In the genomic region with DNA sequence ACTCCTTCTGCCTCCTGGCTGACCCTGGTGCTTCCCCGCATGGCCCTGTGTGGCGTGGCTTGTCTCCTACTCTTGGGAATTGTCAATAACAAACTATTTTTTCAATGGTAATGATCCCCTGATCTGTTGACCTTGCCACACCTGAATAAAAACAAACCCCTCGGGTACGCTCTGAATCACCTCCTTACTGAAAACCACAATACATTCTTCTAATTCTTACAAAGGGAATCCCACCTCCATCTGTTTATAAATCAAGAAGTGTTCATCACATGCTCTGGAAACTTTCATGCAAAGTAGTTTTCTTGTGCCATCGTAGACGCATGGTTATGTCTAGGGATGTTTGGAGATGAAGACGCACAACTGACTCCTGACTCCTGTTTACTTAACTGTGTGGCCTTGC, we compare ENCODE assay signal across 33 cellular contexts.
A peak's percentile ranks its signal among the peaks of the same experiment; 100 is the strongest.
DNase-seq lines count a peak whose midpoint lies in the region; FAIRE-seq and TF ChIP-seq lines count a peak whose summit lies in the region.
"Had no signal": no experiment of that assay in that cellular context is flagged by ENCODE, and none has a peak within 500 bp of the region (broad histone marks: within the 10 kb centered on the region; RNA-seq: fewer than 3 reads in every experiment).

No MANE protein-coding gene starts in this region.

- H3K27ac ChIP-seq in astrocyte (ENCODE audit: low read depth, low read length) = no peak overlapping the region
- H3K27ac ChIP-seq: HL-60, Peyer's patch had no signal

- peaks cover 10% of the 10 kb centered on the region for H3K4me1 Mint-ChIP-seq in astrocyte (ENCODE audit: low read depth, unreplicated experiment)
- H3K4me1 Mint-ChIP-seq in activated T-helper 2 cell treated with anti-CD3 and anti-CD28 coated beads, Interferon-gamma antibody, Interleukin-2, Interleukin-4, amounts not matched to agents 10 μg/mL and 5 μg/mL and 100 μg/mL, durations not matched to agents 14 hours and 24 hours and 36 hours (ENCODE audit: low read depth) = no peaks in the 10 kb centered on the region
- H3K4me1 Mint-ChIP-seq: activated naive CD4-positive, alpha-beta T cell treated with anti-CD3 and anti-CD28 coated beads, Interleukin-2, amount 10 ng/mL, durations not matched to agents 7 days and 5 days; B cell; CD8-positive, alpha-beta memory T cell; naive B cell; T-cell had no signal

- intact Hi-C loops in activated T-helper 2 cell treated with anti-CD3 and anti-CD28 coated beads, Interferon-gamma antibody, Interleukin-2, Interleukin-4, amounts not matched to agents 10 μg/mL and 5 μg/mL and 100 μg/mL, durations not matched to agents 14 hours and 24 hours and 36 hours (cut with micrococcal nuclease) = no loop called here

- H3K36me3 Mint-ChIP-seq in astrocyte (ENCODE audit: low read depth, unreplicated experiment) = no peaks in the 10 kb centered on the region
- H3K36me3 Mint-ChIP-seq in activated T-helper 2 cell treated with anti-CD3 and anti-CD28 coated beads, Interferon-gamma antibody, Interleukin-2, Interleukin-4, amounts not matched to agents 10 μg/mL and 5 μg/mL and 100 μg/mL, durations not matched to agents 14 hours and 24 hours and 36 hours (ENCODE audit: low read depth) = no peaks in the 10 kb centered on the region
- H3K36me3 Mint-ChIP-seq: activated naive CD4-positive, alpha-beta T cell treated with anti-CD3 and anti-CD28 coated beads, Interleukin-2, amount 10 ng/mL, durations not matched to agents 7 days and 5 days; CD8-positive, alpha-beta memory T cell; mesothelial cell of epicardium; naive B cell; T-cell had no signal

- in situ Hi-C loops in ACHN (cut with HindIII; ENCODE audit: low pct_ligation_motif_present, low pct_unique_long_range_greater_than_20kb, low sequenced_read_pairs) = no loop called here

- no peak overlapping the region for H3K4me3 ChIP-seq in astrocyte (ENCODE audit: insufficient read depth, low read depth, low read length)
- H3K4me3 ChIP-seq: Peyer's patch had no signal

- no peak for FAIRE-seq in HTR-8/SVneo (lab: Jason Lieb, UNC)
- peak; percentile 73 for FAIRE-seq in astrocyte (lab: Jason Lieb, UNC)
- FAIRE-seq: A204.1, HepG2 had no signal

- H3K4me3 Mint-ChIP-seq in astrocyte (ENCODE audit: unreplicated experiment) = no peak overlapping the region
- H3K4me3 Mint-ChIP-seq in activated T-helper 2 cell treated with anti-CD3 and anti-CD28 coated beads, Interferon-gamma antibody, Interleukin-2, Interleukin-4, amounts not matched to agents 10 μg/mL and 5 μg/mL and 100 μg/mL, durations not matched to agents 14 hours and 24 hours and 36 hours (ENCODE audit: low read depth) = no peak overlapping the region
- H3K4me3 Mint-ChIP-seq: activated naive CD4-positive, alpha-beta T cell treated with anti-CD3 and anti-CD28 coated beads, Interleukin-2, amount 10 ng/mL, durations not matched to agents 7 days and 5 days; B cell; dendritic cell treated with granulocyte-macrophage colony-stimulating factor and Interleukin-4, amounts not matched to agents 40 ng/mL and 50 ng/mL, for 4 days; endodermal cell; mesothelial cell of epicardium; naive B cell; stimulated activated naive CD8-positive, alpha-beta T cell treated with anti-CD3 and anti-CD28 coated beads, Interleukin-15, Interleukin-2, amounts not matched to agents 100 ng/mL and 50 ng/mL, for 24 hours; T-cell had no signal

- H3K9me3 ChIP-seq in astrocyte (ENCODE audit: insufficient read depth, low read depth, low read length) = no peaks in the 10 kb centered on the region
- H3K9me3 ChIP-seq: Peyer's patch had no signal

- H3K9ac ChIP-seq in astrocyte (ENCODE audit: low read length) = peak overlapping the region; percentile 3

- TF ChIP-seq CTCF in astrocyte (IDR thresholded peaks at IDR 0.05; ENCODE audit: insufficient read depth, low read depth, low read length) = no peak

- H3K27ac Mint-ChIP-seq in astrocyte (ENCODE audit: unreplicated experiment) = no peak overlapping the region
- no peak overlapping the region for H3K27ac Mint-ChIP-seq in activated T-helper 2 cell treated with anti-CD3 and anti-CD28 coated beads, Interferon-gamma antibody, Interleukin-2, Interleukin-4, amounts not matched to agents 10 μg/mL and 5 μg/mL and 100 μg/mL, durations not matched to agents 14 hours and 24 hours and 36 hours
- H3K27ac Mint-ChIP-seq: activated naive CD4-positive, alpha-beta T cell treated with anti-CD3 and anti-CD28 coated beads, Interleukin-2, amount 10 ng/mL, durations not matched to agents 7 days and 5 days; B cell; CD8-positive, alpha-beta memory T cell; dendritic cell treated with granulocyte-macrophage colony-stimulating factor and Interleukin-4, amounts not matched to agents 40 ng/mL and 50 ng/mL, for 4 days; endodermal cell; mesothelial cell of epicardium; stimulated activated naive CD8-positive, alpha-beta T cell treated with anti-CD3 and anti-CD28 coated beads, Interleukin-15, Interleukin-2, amounts not matched to agents 100 ng/mL and 50 ng/mL, for 24 hours; T-cell had no signal

- DNase-seq in ACHN (peak; percentile 42), HTR-8/SVneo (ENCODE audit: insufficient read length, low spot score) (peak; percentile 11), astrocyte (ENCODE audit: low read depth) (peak; percentile 79), iris pigment epithelial cell (ENCODE audit: low read depth) (peak; percentile 62), NCI-H1436 treated with DMSO at 0.1 percent for 48 hours (lab: John Stamatoyannopoulos, UW) (no peak), superior temporal gyrus (ENCODE audit: extremely low spot score) (no peak), NCI-H146 treated with DMSO at 0.1 percent for 48 hours (lab: John Stamatoyannopoulos, UW; ENCODE audit: unreplicated experiment) (no peak)
- no peak for DNase-seq in activated T-helper 2 cell treated with anti-CD3 and anti-CD28 coated beads, Interferon-gamma antibody, Interleukin-2, Interleukin-4, amounts not matched to agents 10 μg/mL and 5 μg/mL and 100 μg/mL, durations not matched to agents 14 hours and 24 hours and 36 hours (ENCODE audit: low spot score)
- DNase-seq: activated CD4-positive, alpha-beta T cell treated with anti-CD3 and anti-CD28 coated beads, Interleukin-2, amount 50 U/mL, for 48 hours; activated CD4-positive, CD25-positive, alpha-beta regulatory T cell; activated naive CD4-positive, alpha-beta T cell treated with anti-CD3 and anti-CD28 coated beads, Interleukin-2, amount 10 ng/mL, durations not matched to agents 7 days and 5 days; amniotic stem cell; caudate nucleus; CD8-positive, alpha-beta memory T cell; DMS153; endodermal cell; GDM1; Kasumi-1; left ventricle myocardium superior; naive B cell; NCI-H1048; NCI-H187; NCI-H526; nucleus accumbens; Peyer's patch; T-cell had no signal

- H3K79me2 ChIP-seq in astrocyte (ENCODE audit: insufficient read depth, low read length) = no peaks in the 10 kb centered on the region

- H3K36me3 ChIP-seq in astrocyte (ENCODE audit: insufficient read depth, low read length) = no peaks in the 10 kb centered on the region
- H3K36me3 ChIP-seq: Peyer's patch had no signal

- peaks cover 23% of the 10 kb centered on the region for H3K4me1 ChIP-seq in astrocyte (ENCODE audit: insufficient read depth, low read length)
- H3K4me1 ChIP-seq: Peyer's patch had no signal

- H3K27me3 Mint-ChIP-seq in astrocyte (ENCODE audit: low read depth, unreplicated experiment) = peaks cover 20% of the 10 kb centered on the region
- H3K27me3 Mint-ChIP-seq in activated T-helper 2 cell treated with anti-CD3 and anti-CD28 coated beads, Interferon-gamma antibody, Interleukin-2, Interleukin-4, amounts not matched to agents 10 μg/mL and 5 μg/mL and 100 μg/mL, durations not matched to agents 14 hours and 24 hours and 36 hours (ENCODE audit: low read depth) = no peaks in the 10 kb centered on the region
- H3K27me3 Mint-ChIP-seq: stimulated activated naive CD8-positive, alpha-beta T cell treated with anti-CD3 and anti-CD28 coated beads, Interleukin-15, Interleukin-2, amounts not matched to agents 100 ng/mL and 50 ng/mL, for 24 hours had no signal

- H4K20me1 ChIP-seq in astrocyte (ENCODE audit: insufficient read depth, low read length) = no peaks in the 10 kb centered on the region

- H3K4me2 ChIP-seq in astrocyte (ENCODE audit: low read length) = peak overlapping the region; percentile 62

- no peak overlapping the region for H2AFZ ChIP-seq in astrocyte (ENCODE audit: low read depth, low read length)

- H3K9me3 Mint-ChIP-seq in astrocyte (ENCODE audit: unreplicated experiment) = peaks cover 2% of the 10 kb centered on the region
- no peaks in the 10 kb centered on the region for H3K9me3 Mint-ChIP-seq in activated T-helper 2 cell treated with anti-CD3 and anti-CD28 coated beads, Interferon-gamma antibody, Interleukin-2, Interleukin-4, amounts not matched to agents 10 μg/mL and 5 μg/mL and 100 μg/mL, durations not matched to agents 14 hours and 24 hours and 36 hours
- H3K9me3 Mint-ChIP-seq: activated naive CD4-positive, alpha-beta T cell treated with anti-CD3 and anti-CD28 coated beads, Interleukin-2, amount 10 ng/mL, durations not matched to agents 7 days and 5 days; CD8-positive, alpha-beta memory T cell; dendritic cell treated with granulocyte-macrophage colony-stimulating factor and Interleukin-4, amounts not matched to agents 40 ng/mL and 50 ng/mL, for 4 days; mesothelial cell of epicardium; stimulated activated naive CD8-positive, alpha-beta T cell treated with anti-CD3 and anti-CD28 coated beads, Interleukin-15, Interleukin-2, amounts not matched to agents 100 ng/mL and 50 ng/mL, for 24 hours; T-cell had no signal

- H3K27me3 ChIP-seq in astrocyte (ENCODE audit: insufficient read depth, low read length) = peaks cover 19% of the 10 kb centered on the region
- H3K27me3 ChIP-seq: Peyer's patch had no signal

Comparison
In these comparisons a context has a peak if more than half of its experiments do, and no peak if none do; other contexts are left out.
1. DNase-seq: peak in ACHN (single experiment), HTR-8/SVneo (single experiment), astrocyte (single experiment) and iris pigment epithelial cell (single experiment); none in NCI-H1436 treated with DMSO at 0.1 percent for 48 hours (single experiment), activated T-helper 2 cell treated with anti-CD3 and anti-CD28 coated beads, Interferon-gamma antibody, Interleukin-2, Interleukin-4, amounts not matched to agents 10 μg/mL and 5 μg/mL and 100 μg/mL, durations not matched to agents 14 hours and 24 hours and 36 hours (single experiment), superior temporal gyrus (single experiment) and NCI-H146 treated with DMSO at 0.1 percent for 48 hours (single experiment).